Comparison of ENCODE assay signal across 8 cellular contexts in genomic region chr19:2236285-2237050, GRCh38. TPM values are rescaled to one million over a fixed set of nuclear protein-coding genes. Genes with fewer than 3 reads are reported as not detected.
DNase-seq lines count a peak whose midpoint lies in the region; ATAC-seq and TF ChIP-seq lines count a peak whose summit lies in the region.

Gene PLEKHJ1, minus strand, starts transcription at chr19:2236329. Its CDS starts 81 bp downstream, at chr19:2236248.
A gene with protein sequence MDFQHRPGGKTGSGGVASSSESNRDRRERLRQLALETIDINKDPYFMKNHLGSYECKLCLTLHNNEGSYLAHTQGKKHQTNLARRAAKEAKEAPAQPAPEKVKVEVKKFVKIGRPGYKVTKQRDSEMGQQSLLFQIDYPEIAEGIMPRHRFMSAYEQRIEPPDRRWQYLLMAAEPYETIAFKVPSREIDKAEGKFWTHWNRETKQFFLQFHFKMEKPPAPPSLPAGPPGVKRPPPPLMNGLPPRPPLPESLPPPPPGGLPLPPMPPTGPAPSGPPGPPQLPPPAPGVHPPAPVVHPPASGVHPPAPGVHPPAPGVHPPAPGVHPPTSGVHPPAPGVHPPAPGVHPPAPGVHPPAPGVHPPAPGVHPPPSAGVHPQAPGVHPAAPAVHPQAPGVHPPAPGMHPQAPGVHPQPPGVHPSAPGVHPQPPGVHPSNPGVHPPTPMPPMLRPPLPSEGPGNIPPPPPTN (plus strand): TSS chr19:2236824. CDS start chr19:2243419, 6,595 bp downstream.

- H3K36me3 ChIP-seq in breast epithelium = no peaks in the 10 kb centered on the region
- H3K36me3 ChIP-seq in skeletal muscle tissue (ENCODE audit: control insufficient read depth in 3 of 3, insufficient read depth in 3 of 3, low read length in 3 of 3) = peaks cover 15 to 17% (median 16%) of the 10 kb centered on the region in 3 donors

- no peaks in the 10 kb centered on the region for H3K27me3 ChIP-seq in breast epithelium
- H3K27me3 ChIP-seq in skeletal muscle tissue (ENCODE audit: control insufficient read depth in 3 of 3, insufficient read depth in 3 of 3, low read length in 3 of 3) = no peaks in the 10 kb centered on the region

- peak within 1 kb of the TSS; percentile 84 to 95 (median 85) for H3K4me3 ChIP-seq in breast epithelium
- H3K4me3 ChIP-seq in iPS-18c (ENCODE audit: insufficient read depth, low read depth, low read length) = peak within 1 kb of the TSS; percentile 91
- peak within 1 kb of the TSS; percentile 83 to 96 (median 93) for H3K4me3 ChIP-seq in skeletal muscle tissue (ENCODE audit: low read length in 3 of 3)

- peak within 1 kb of the TSS; percentile 95 to 97 (median 97) for H3K9ac ChIP-seq in skeletal muscle tissue (ENCODE audit: low read depth in 1 of 3, low read length in 3 of 3)

- H3K4me1 ChIP-seq in breast epithelium (peaks cover 10 to 37% of the 10 kb centered on the region in 2 donors), skeletal muscle tissue (ENCODE audit: control insufficient read depth in 3 of 3, insufficient read depth in 3 of 3, low read length in 3 of 3) (peaks cover 60 to 73% (median 61%) of the 10 kb centered on the region in 3 donors)

- peak; percentile 58 for TF ChIP-seq POLR2A in breast epithelium (IDR thresholded peaks at IDR 0.05)

- peak; percentile 100 for DNase-seq in AG08395 (ENCODE audit: low spot score)
- peak; percentile 95 for DNase-seq in NCI-H2196 treated with DMSO at 0.1 percent for 48 hours (lab: John Stamatoyannopoulos, UW; ENCODE audit: unreplicated experiment)
- peak; percentile 96 to 97 for DNase-seq in breast epithelium (ENCODE audit: low spot score in 2 of 2)

- H3K27ac ChIP-seq in VCaP = peak within 1 kb of the TSS; percentile 99
- peak within 1 kb of the TSS; percentile 99 for H3K27ac ChIP-seq in breast epithelium
- H3K27ac ChIP-seq in skeletal muscle tissue (ENCODE audit: low read depth, low read length) = peak within 1 kb of the TSS; percentile 96

- peak; percentile 99 for TF ChIP-seq CTCF in VCaP (conservative IDR thresholded peaks at IDR 0.05)
- TF ChIP-seq CTCF in breast epithelium (IDR thresholded peaks at IDR 0.05) = peak; percentile 97 to 100 (median 99)

- H3K9me3 ChIP-seq in breast epithelium (no peaks in the 10 kb centered on the region), iPS-18c (ENCODE audit: control insufficient read depth, insufficient read depth, low read length) (no peaks in the 10 kb centered on the region), skeletal muscle tissue (ENCODE audit: control insufficient read depth in 3 of 3, low read length in 3 of 3) (no peaks in the 10 kb centered on the region)

- intact Hi-C loops in breast epithelium (cut with DNase I; ENCODE audit: low total_unique reads) = loop anchor here (5.0 kb wide), 1 partner anchor 36 kb away; no protein-coding TSS in a partner anchor

- ATAC-seq in GM18870 (IDR thresholded peaks at IDR 0.05; ENCODE audit: unreplicated experiment) (peak; percentile 73), HG03135 (IDR thresholded peaks at IDR 0.05; ENCODE audit: unreplicated experiment) (peak; percentile 67)

RNA-seq across cellular contexts. Expression of gene PLEKHJ1, which starts in this region (rescaled TPM):
- 10 to 100 TPM; 44.6 to 52.8 (median 47.4) TPM for total RNA-seq in breast epithelium
- total RNA-seq in skeletal muscle tissue = 63.2 TPM

RNA-seq across cellular contexts. Expression of the second gene that starts in this region (rescaled TPM):
- total RNA-seq in breast epithelium = 10 to 100 TPM; 32.6 to 38.0 (median 33.3) TPM
- 37.6 TPM for total RNA-seq in skeletal muscle tissue

Comparison
In these comparisons a context has a peak if more than half of its experiments do, and no peak if none do; other contexts are left out.
1. Peak in every context shown above with its lines: DNase-seq, ATAC-seq, H3K4me3 ChIP-seq and H3K27ac ChIP-seq.